Comparison of ENCODE assay signal across 1 cellular context in genomic region chr2:120711694-120712093, GRCh38.
TF ChIP-seq lines count a peak whose summit lies in the region.

No MANE protein-coding gene starts in this region.

TF ChIP-seq in IMR-90, 13 proteins besides CTCF, POLR2A, EP300 and RAD21:
- TF ChIP-seq FOS (IDR thresholded peaks at IDR 0.05; ENCODE audit: low read depth, low read length) (no peak), BHLHE40 (IDR thresholded peaks at IDR 0.05; ENCODE audit: low read depth, low read length) (no peak), MAFK (IDR thresholded peaks at IDR 0.05; ENCODE audit: low read depth, low read length) (no peak)
